In genomic region chr10:61779950-61780659, GRCh38 we compare ENCODE assay signal across 1 cellular context.
TF ChIP-seq lines count a peak whose summit lies in the region.

No MANE protein-coding gene starts in this region.

TF ChIP-seq in GM23338, 12 proteins besides CTCF, POLR2A, EP300 and RAD21 (continued from another document):
- TF ChIP-seq CREB1 (CRISPR knock-in tag; IDR thresholded peaks at IDR 0.05; ENCODE audit: low read depth) (no peak), ZNF331 (CRISPR knock-in tag; IDR thresholded peaks at IDR 0.05; ENCODE audit: low read depth) (no peak), NANOG (IDR thresholded peaks at IDR 0.05; ENCODE audit: borderline replicate concordance) (no peak), STAT1 (IDR thresholded peaks at IDR 0.05; ENCODE audit: unreplicated experiment) (no peak), EZH2 (IDR thresholded peaks at IDR 0.05; ENCODE audit: low read depth, unreplicated experiment) (no peak), ZNF114 (CRISPR knock-in tag; IDR thresholded peaks at IDR 0.05) (no peak), ETS1 (IDR thresholded peaks at IDR 0.05) (no peak), EZH2phosphoT487 (IDR thresholded peaks at IDR 0.05; ENCODE audit: unreplicated experiment) (no peak), JUNB (IDR thresholded peaks at IDR 0.05; ENCODE audit: unreplicated experiment) (no peak)
